ENCODE assay signal across 16 cellular contexts in genomic region chr5:1709186-1709803, GRCh38.
DNase-seq lines count a peak whose midpoint lies in the region; ATAC-seq, FAIRE-seq and TF ChIP-seq lines count a peak whose summit lies in the region.
"Had no signal": no experiment of that assay in that cellular context is flagged by ENCODE, and none has a peak within 500 bp of the region (broad histone marks: within the 10 kb centered on the region; RNA-seq: fewer than 3 reads in every experiment).

No MANE protein-coding gene starts in this region.

- no peak overlapping the region for H3K4me3 ChIP-seq in kidney (ENCODE audit: low read length in 2 of 2)
- no peak overlapping the region for H3K4me3 ChIP-seq in ascending aorta
- H3K4me3 ChIP-seq: lung, tibial nerve had no signal

- H3K27me3 Mint-ChIP-seq in activated T-cell treated with anti-CD3 and anti-CD28 coated beads, Interleukin-2, amount 50 U/mL, for 24 hours, result peaks cover 35% of the 10 kb centered on the region
- peaks cover 19% of the 10 kb centered on the region for H3K27me3 Mint-ChIP-seq in activated CD8-positive, alpha-beta T cell treated with anti-CD3 and anti-CD28 coated beads, Interleukin-2, amount 10 ng/mL, durations not matched to agents 7 days and 5 days (ENCODE audit: low read depth)
- H3K27me3 Mint-ChIP-seq in stimulated activated naive CD8-positive, alpha-beta T cell treated with anti-CD3 and anti-CD28 coated beads, Interleukin-15, Interleukin-2, amounts not matched to agents 100 ng/mL and 50 ng/mL, for 24 hours, result peaks cover 16% of the 10 kb centered on the region

- no peaks in the 10 kb centered on the region for H3K36me3 ChIP-seq in kidney (ENCODE audit: control insufficient read depth in 1 of 2, insufficient read depth in 2 of 2, low read length in 2 of 2)
- H3K36me3 ChIP-seq in ascending aorta, result no peaks in the 10 kb centered on the region
- H3K36me3 ChIP-seq: tibial nerve had no signal

- no peak overlapping the region for H3K27ac ChIP-seq in kidney (ENCODE audit: low read depth in 2 of 2, low read length in 2 of 2)
- H3K27ac ChIP-seq in ascending aorta, result no peak overlapping the region
- H3K27ac ChIP-seq: tibial nerve had no signal

- intact Hi-C loops in kidney (cut with DNase I) (no loop called here), ascending aorta (cut with DNase I) (no loop called here)

- POLR2A ChIA-PET in activated CD8-positive, alpha-beta T cell treated with anti-CD3 and anti-CD28 coated beads, Interleukin-2, amount 10 ng/mL, durations not matched to agents 7 days and 5 days (lab: Charles Lee), result no interaction called here

- H3K4me1 ChIP-seq in kidney (ENCODE audit: control insufficient read depth in 1 of 2, insufficient read depth in 1 of 2, low read depth in 1 of 2, low read length in 2 of 2) (peaks cover 0 to 3% of the 10 kb centered on the region in 2 donors), ascending aorta (no peaks in the 10 kb centered on the region)
- H3K4me1 ChIP-seq: tibial nerve had no signal

- H3K27ac Mint-ChIP-seq in activated T-cell treated with anti-CD3 and anti-CD28 coated beads, Interleukin-2, amount 50 U/mL, for 24 hours, result no peak overlapping the region
- H3K27ac Mint-ChIP-seq in activated CD8-positive, alpha-beta T cell treated with anti-CD3 and anti-CD28 coated beads, Interleukin-2, amount 10 ng/mL, durations not matched to agents 7 days and 5 days, result no peak overlapping the region
- no peak overlapping the region for H3K27ac Mint-ChIP-seq in stimulated activated naive CD8-positive, alpha-beta T cell treated with anti-CD3 and anti-CD28 coated beads, Interleukin-15, Interleukin-2, amounts not matched to agents 100 ng/mL and 50 ng/mL, for 24 hours

- H3K4me3 Mint-ChIP-seq in activated T-cell treated with anti-CD3 and anti-CD28 coated beads, Interleukin-2, amount 50 U/mL, for 24 hours, result peak overlapping the region; percentile 58
- H3K4me3 Mint-ChIP-seq in activated CD8-positive, alpha-beta T cell treated with anti-CD3 and anti-CD28 coated beads, Interleukin-2, amount 10 ng/mL, durations not matched to agents 7 days and 5 days, result peak overlapping the region; percentile 54
- H3K4me3 Mint-ChIP-seq in stimulated activated naive CD8-positive, alpha-beta T cell treated with anti-CD3 and anti-CD28 coated beads, Interleukin-15, Interleukin-2, amounts not matched to agents 100 ng/mL and 50 ng/mL, for 24 hours, result peak overlapping the region; percentile 51

- no peak overlapping the region for H3K9ac ChIP-seq in kidney (ENCODE audit: low read length in 2 of 2)

- no peak for DNase-seq in activated T-cell treated with anti-CD3 and anti-CD28 coated beads, Interleukin-2, amount 50 U/mL, for 24 hours
- DNase-seq in activated T-cell treated with anti-CD3 and anti-CD28 coated beads, Interleukin-2, amount 50 U/mL, for 48 hours, result no peak
- no peak for DNase-seq in activated CD8-positive, alpha-beta T cell treated with anti-CD3 and anti-CD28 coated beads, Interleukin-2, amount 10 ng/mL, durations not matched to agents 7 days and 5 days
- DNase-seq in kidney (peak; percentile 53), NOMO-1 (lab: John Stamatoyannopoulos, UW; ENCODE audit: unreplicated experiment in 2 of 2) (no peak), ascending aorta (ENCODE audit: low spot score in 2 of 2) (no peak)
- DNase-seq: ACHN, anterior cingulate cortex, foreskin melanocyte, Karpas-422, NCI-H2081 treated with DMSO at 0.1 percent for 48 hours had no signal

- H3K9me3 Mint-ChIP-seq in activated T-cell treated with anti-CD3 and anti-CD28 coated beads, Interleukin-2, amount 50 U/mL, for 24 hours, result no peaks in the 10 kb centered on the region
- H3K9me3 Mint-ChIP-seq in activated CD8-positive, alpha-beta T cell treated with anti-CD3 and anti-CD28 coated beads, Interleukin-2, amount 10 ng/mL, durations not matched to agents 7 days and 5 days (ENCODE audit: insufficient read depth), result no peaks in the 10 kb centered on the region
- no peaks in the 10 kb centered on the region for H3K9me3 Mint-ChIP-seq in stimulated activated naive CD8-positive, alpha-beta T cell treated with anti-CD3 and anti-CD28 coated beads, Interleukin-15, Interleukin-2, amounts not matched to agents 100 ng/mL and 50 ng/mL, for 24 hours

- TF ChIP-seq CTCF in kidney (IDR thresholded peaks at IDR 0.05; ENCODE audit: borderline replicate concordance, extremely low read depth, insufficient read depth) (no peak), ascending aorta (IDR thresholded peaks at IDR 0.05) (no peak)

- peaks cover 13% of the 10 kb centered on the region for H3K4me1 Mint-ChIP-seq in activated T-cell treated with anti-CD3 and anti-CD28 coated beads, Interleukin-2, amount 50 U/mL, for 24 hours (ENCODE audit: low read depth)
- H3K4me1 Mint-ChIP-seq in activated CD8-positive, alpha-beta T cell treated with anti-CD3 and anti-CD28 coated beads, Interleukin-2, amount 10 ng/mL, durations not matched to agents 7 days and 5 days (ENCODE audit: low read depth), result peaks cover 8% of the 10 kb centered on the region
- peaks cover 11% of the 10 kb centered on the region for H3K4me1 Mint-ChIP-seq in stimulated activated naive CD8-positive, alpha-beta T cell treated with anti-CD3 and anti-CD28 coated beads, Interleukin-15, Interleukin-2, amounts not matched to agents 100 ng/mL and 50 ng/mL, for 24 hours (ENCODE audit: low read depth)

- CTCF ChIA-PET in activated CD8-positive, alpha-beta T cell treated with anti-CD3 and anti-CD28 coated beads, Interleukin-2, amount 10 ng/mL, durations not matched to agents 7 days and 5 days (lab: Charles Lee), result interaction anchor here (1.1 kb wide), 1 partner anchor 35 kb away, joined by 3 read pairs; no protein-coding TSS in a partner anchor

- ATAC-seq in activated CD8-positive, alpha-beta T cell treated with anti-CD3 and anti-CD28 coated beads, Interleukin-2, amount 10 ng/mL, durations not matched to agents 7 days and 5 days, result no peak
- no peak for ATAC-seq in GM21825 (IDR thresholded peaks at IDR 0.05; ENCODE audit: unreplicated experiment)
- ATAC-seq: SK-N-SH treated with all-trans-retinoic acid at 6 μM for 48 hours had no signal

- FAIRE-seq in kidney (lab: Jason Lieb, UNC), result no peak

- H3K36me3 Mint-ChIP-seq in activated T-cell treated with anti-CD3 and anti-CD28 coated beads, Interleukin-2, amount 50 U/mL, for 24 hours (ENCODE audit: low read depth), result no peaks in the 10 kb centered on the region
- H3K36me3 Mint-ChIP-seq in activated CD8-positive, alpha-beta T cell treated with anti-CD3 and anti-CD28 coated beads, Interleukin-2, amount 10 ng/mL, durations not matched to agents 7 days and 5 days (ENCODE audit: low read depth), result no peaks in the 10 kb centered on the region
- H3K36me3 Mint-ChIP-seq in stimulated activated naive CD8-positive, alpha-beta T cell treated with anti-CD3 and anti-CD28 coated beads, Interleukin-15, Interleukin-2, amounts not matched to agents 100 ng/mL and 50 ng/mL, for 24 hours (ENCODE audit: low read depth), result no peaks in the 10 kb centered on the region

- H3K9me3 ChIP-seq in kidney (ENCODE audit: control insufficient read depth in 1 of 2, low read length in 2 of 2) (no peaks in the 10 kb centered on the region), ascending aorta (no peaks in the 10 kb centered on the region)
- H3K9me3 ChIP-seq: tibial nerve had no signal

- H3K27me3 ChIP-seq in ascending aorta, result no peaks in the 10 kb centered on the region
- H3K27me3 ChIP-seq: tibial nerve had no signal
